ENCODE assay signal across 18 cellular contexts in genomic region chr10:63528084-63528744, GRCh38. TPM values are rescaled to one million over a fixed set of nuclear protein-coding genes. Genes with fewer than 3 reads are reported as not detected.
DNase-seq lines count a peak whose midpoint lies in the region; ATAC-seq, FAIRE-seq and TF ChIP-seq lines count a peak whose summit lies in the region.
"Had no signal": no experiment of that assay in that cellular context is flagged by ENCODE, and none has a peak within 500 bp of the region (broad histone marks: within the 10 kb centered on the region; RNA-seq: fewer than 3 reads in every experiment).

No MANE protein-coding gene starts in this region.

- in situ Hi-C loops in GM12878 (cut with MboI) = no loop called here

- no peak overlapping the region for H3K9ac ChIP-seq in GM12878 (ENCODE audit: control insufficient read depth, insufficient read depth, low read length)

- H3K27ac ChIP-seq in left ventricle myocardium inferior (replicated peaks) = no peak overlapping the region
- H3K27ac ChIP-seq in GM12878 (ENCODE audit: control insufficient read depth, insufficient read depth) = no peak overlapping the region
- no peak overlapping the region for H3K27ac ChIP-seq in aorta (ENCODE audit: low read depth in 1 of 2, low read length in 2 of 2)
- H3K27ac ChIP-seq: body of pancreas, hepatocyte, skin epidermis had no signal

- H3K4me3 ChIP-seq in left ventricle myocardium inferior (no peak overlapping the region), GM12878 (no peak overlapping the region), aorta (ENCODE audit: low read length in 2 of 2) (no peak overlapping the region)
- H3K4me3 ChIP-seq: body of pancreas, hepatocyte, skin epidermis had no signal

- no peak for TF ChIP-seq POLR2A in GM12878 (IDR thresholded peaks at IDR 0.05; ENCODE audit: low read depth, low read length)

- TF ChIP-seq CTCF in left ventricle myocardium inferior (IDR thresholded peaks at IDR 0.05; ENCODE audit: borderline replicate concordance) = no peak
- no peak for TF ChIP-seq CTCF in GM12878 (IDR thresholded peaks at IDR 0.05 in 2 of 3, conservative IDR thresholded peaks at IDR 0.05 in 1 of 3; ENCODE audit: control insufficient read depth in 2 of 3, extremely low read depth in 1 of 3, insufficient read depth in 1 of 3, low read depth in 3 of 3, low read length in 3 of 3)

- peaks cover 45% of the 10 kb centered on the region for H3K4me1 ChIP-seq in left ventricle myocardium inferior
- H3K4me1 ChIP-seq in GM12878 (ENCODE audit: control insufficient read depth, insufficient read depth, low read length) = no peaks in the 10 kb centered on the region; the same call in 1 of the 2 replicates
- H3K4me1 ChIP-seq in aorta (ENCODE audit: control insufficient read depth in 1 of 2, insufficient read depth in 2 of 2, low read length in 2 of 2) = peaks cover 2 to 7% of the 10 kb centered on the region in 2 donors

- peak overlapping the region in 2 of 3 donors; percentile 16 to 24 for H3K27ac Mint-ChIP-seq in IgD-negative memory B cell
- H3K27ac Mint-ChIP-seq: activated T-cell treated with anti-CD3 and anti-CD28 coated beads, Interleukin-2, amount 50 U/mL, for 72 hours; stimulated activated naive B cell treated with anti-CD40 and anti-IgM and Interleukin-4, amounts not matched to agents 10 μg/mL and 1 μg/mL and 100 μg/mL, for 72 hours had no signal

- no peaks in the 10 kb centered on the region for H3K27me3 Mint-ChIP-seq in IgD-negative memory B cell
- H3K27me3 Mint-ChIP-seq: stimulated activated naive B cell treated with anti-CD40 and anti-IgM and Interleukin-4, amounts not matched to agents 10 μg/mL and 1 μg/mL and 100 μg/mL, for 72 hours had no signal

- H3K9me3 Mint-ChIP-seq in IgD-negative memory B cell = no peaks in the 10 kb centered on the region
- H3K9me3 Mint-ChIP-seq: activated T-cell treated with anti-CD3 and anti-CD28 coated beads, Interleukin-2, amount 50 U/mL, for 72 hours; stimulated activated naive B cell treated with anti-CD40 and anti-IgM and Interleukin-4, amounts not matched to agents 10 μg/mL and 1 μg/mL and 100 μg/mL, for 72 hours had no signal

- H3K9me3 ChIP-seq in left ventricle myocardium inferior (replicated peaks) (no peaks in the 10 kb centered on the region), GM12878 (replicated peaks; ENCODE audit: control insufficient read depth, insufficient read depth, low read length) (no peaks in the 10 kb centered on the region; the same call in 2 of the 3 replicates), aorta (ENCODE audit: control insufficient read depth, low read length) (peaks cover 1% of the 10 kb centered on the region)
- H3K9me3 ChIP-seq: body of pancreas had no signal

- ATAC-seq in Right ventricle myocardium superior (ENCODE audit: poor library complexity) (peak; percentile 46), GM12878 (no peak), aorta (ENCODE audit: low FRiP score) (no peak)
- ATAC-seq: activated T-cell treated with anti-CD3 and anti-CD28 coated beads, Interleukin-2, amount 50 U/mL, for 72 hours; body of pancreas; stimulated activated naive B cell treated with anti-CD40 and anti-IgM and Interleukin-4, amounts not matched to agents 10 μg/mL and 1 μg/mL and 100 μg/mL, for 72 hours had no signal

- H3K4me2 ChIP-seq in GM12878 (ENCODE audit: control insufficient read depth, insufficient read depth) = no peak overlapping the region
- H3K4me2 ChIP-seq: hepatocyte had no signal

- TF ChIP-seq RAD21 in GM12878 (IDR thresholded peaks at IDR 0.05; ENCODE audit: insufficient read depth, low read depth, low read length) = no peak

- DNase-seq in Right ventricle myocardium superior (no peak), left ventricle myocardium inferior (no peak), GM12878 (ENCODE audit: low read depth, low spot score) (no peak), occipital lobe (lab: John Stamatoyannopoulos, UW) (no peak), LoVo (ENCODE audit: low spot score) (no peak), aorta (no peak)
- DNase-seq: activated T-cell treated with anti-CD3 and anti-CD28 coated beads, Interleukin-2, amount 50 U/mL, for 72 hours; body of pancreas; erythroblast; foreskin melanocyte; IMR-90; NCI-H1694; stimulated activated CD4-positive, alpha-beta T cell treated with anti-CD3 and anti-CD28 coated beads, Interleukin-2, amount 100 ng/mL, for 24 hours; stimulated activated naive B cell treated with anti-CD40 and anti-IgM and Interleukin-4, amounts not matched to agents 10 μg/mL and 1 μg/mL and 100 μg/mL, for 72 hours had no signal

- TF ChIP-seq EP300 in GM12878 (IDR thresholded peaks at IDR 0.05; ENCODE audit: borderline replicate concordance in 1 of 2, control insufficient read depth in 1 of 2, low read depth in 2 of 2, low read length in 2 of 2) = no peak

- RAD21 ChIA-PET in GM12878 (lab: Charles Lee; ENCODE audit: unreplicated experiment) = interaction anchor here (0.9 kb wide), 1 partner anchor 11 kb away, joined by 3 read pairs; no protein-coding TSS in a partner anchor

- H3K79me2 ChIP-seq in GM12878 (ENCODE audit: control insufficient read depth, insufficient read depth, low read length) = peaks cover 16% of the 10 kb centered on the region

- POLR2A ChIA-PET in GM12878 (lab: Charles Lee) = interaction anchor here (0.6 kb wide), 1 partner anchor 1585 kb away, joined by 5 read pairs; no protein-coding TSS in a partner anchor

- 88% methylated on average over 5 of the region's 5 CpGs for WGBS in GM12878 (ENCODE audit: insufficient coverage, insufficient replicate concordance, low lambda C conversion rate, missing lambda C conversion rate)
- 93 to 95% methylated on average over 5 of the region's 5 CpGs for WGBS in aorta, 2 donors

- H3K36me3 Mint-ChIP-seq in IgD-negative memory B cell = peaks cover 2% of the 10 kb centered on the region

- SMC1A ChIA-PET in GM12878 (lab: Charles Lee; ENCODE audit: uncharacterized antibody, unreplicated experiment) = interaction anchor here (0.7 to 3.2 kb wide), 5 partner anchors 12 to 192 kb away, joined by 3 to 12 read pairs (median 3); no protein-coding TSS in a partner anchor

- H3K27me3 ChIP-seq in left ventricle myocardium inferior (ENCODE audit: low read depth) (no peaks in the 10 kb centered on the region), GM12878 (replicated peaks in 1 of 2; ENCODE audit: control insufficient read depth in 2 of 2, insufficient read depth in 2 of 2, low read length in 1 of 2) (no peaks in the 10 kb centered on the region), aorta (ENCODE audit: control insufficient read depth in 1 of 2, insufficient read depth in 2 of 2, low read length in 1 of 2) (no peaks in the 10 kb centered on the region)
- H3K27me3 ChIP-seq: body of pancreas, hepatocyte had no signal

- no peak overlapping the region for H2AFZ ChIP-seq in GM12878 (ENCODE audit: control insufficient read depth, low read depth, low read length)
- H2AFZ ChIP-seq: hepatocyte had no signal

- no TSS peak for BruUV-seq in GM12878 (replicated peaks; lab: Mats Ljungman, UMichigan)

- intact Hi-C loops in Right ventricle myocardium superior (cut with DNase I) (loop anchor here (10.0 kb wide), 1 partner anchor 187 kb away; no protein-coding TSS in a partner anchor), left ventricle myocardium inferior (cut with micrococcal nuclease) (loop anchor here (10.0 kb wide), 1 partner anchor 97 kb away; no protein-coding TSS in a partner anchor), GM12878 (cut with micrococcal nuclease; ENCODE audit: unreplicated experiment) (no loop called here), aorta (cut with DNase I) (loop anchor here in 1 of 2 donors (10.0 kb wide), 1 partner anchor 57 kb away; no protein-coding TSS in a partner anchor)

- H3K36me3 ChIP-seq in left ventricle myocardium inferior (peaks cover 12% of the 10 kb centered on the region), GM12878 (ENCODE audit: control insufficient read depth in 2 of 2, insufficient read depth in 2 of 2, low read length in 1 of 2) (no peaks in the 10 kb centered on the region), aorta (ENCODE audit: control insufficient read depth in 1 of 2, insufficient read depth in 2 of 2, low read length in 1 of 2) (peaks cover 0 to 2% of the 10 kb centered on the region in 2 donors)

- H3K4me3 Mint-ChIP-seq in IgD-negative memory B cell = peak overlapping the region in 1 of 4 donors; percentile 0
- H3K4me3 Mint-ChIP-seq: activated T-cell treated with anti-CD3 and anti-CD28 coated beads, Interleukin-2, amount 50 U/mL, for 72 hours; stimulated activated naive B cell treated with anti-CD40 and anti-IgM and Interleukin-4, amounts not matched to agents 10 μg/mL and 1 μg/mL and 100 μg/mL, for 72 hours had no signal

- no peaks in the 10 kb centered on the region for H4K20me1 ChIP-seq in GM12878 (ENCODE audit: control insufficient read depth, insufficient read depth)

- FAIRE-seq in GM12878 (lab: Jason Lieb, UNC) = no peak
- FAIRE-seq: H1 had no signal

- CTCF ChIA-PET in GM12878 (lab: Yijun Ruan, JAX) = interaction anchor here (1.3 to 1.5 kb wide), 2 partner anchors 9 to 13 kb away, joined by 3 to 5 read pairs; no protein-coding TSS in a partner anchor

- peaks cover 11 to 19% (median 15%) of the 10 kb centered on the region in 3 donors for H3K4me1 Mint-ChIP-seq in IgD-negative memory B cell

TF ChIP-seq in GM12878, 131 proteins besides CTCF, POLR2A, EP300 and RAD21 (continues in another document):
- TF ChIP-seq IKZF2 (IDR thresholded peaks at IDR 0.05) = no peak
- no peak for TF ChIP-seq RELA (IDR thresholded peaks at IDR 0.05; ENCODE audit: borderline replicate concordance, partially characterized antibody)
- no peak for TF ChIP-seq EZH2 (IDR thresholded peaks at IDR 0.05; ENCODE audit: borderline replicate concordance, control insufficient read depth, low read depth, low read length)

RNA-seq across cellular contexts. Expression of gene REEP3, which starts 7.0 kb away (rescaled TPM):
- total RNA-seq in Right ventricle myocardium superior = 14.0 TPM
- total RNA-seq in left ventricle myocardium inferior = 18.2 TPM
- polyA plus RNA-seq in IgD-negative memory B cell = 5.6 TPM
- 13.3 and 15.0 TPM in 2 replicates for total RNA-seq in GM12878 (2013; cell fraction: nucleolus; rRNA removed)
- total RNA-seq in GM12878 (2014; rRNA removed) = 14.6 and 17.9 TPM in 2 replicates
- total RNA-seq in GM12878 (2014; rRNA removed; fragmentation: Illumina TruSeq; extraction: Trizol) = 17.2 and 18.6 TPM in 2 replicates
- 21.6 and 23.3 TPM in 2 replicates for total RNA-seq in GM12878 (2021)
- 2.4 TPM for polyA plus RNA-seq in GM12878 (2011; ENCODE audit: low read depth)
- 11.7 and 20.7 TPM in 2 replicates for polyA plus RNA-seq in GM12878 (2011; rRNA removed)
- 5.2 and 6.4 TPM in 2 replicates for polyA plus RNA-seq in GM12878 (2011; cell fraction: cytosol; rRNA removed)
- 3.5 and 3.6 TPM in 2 replicates for polyA plus RNA-seq in GM12878 (2011; cell fraction: nucleus; rRNA removed)
- polyA plus RNA-seq in GM12878 (2012) = 4.6 and 7.0 TPM in 2 replicates
- polyA plus RNA-seq in GM12878 (2014; fragmentation: Illumina TruSeq; extraction: Trizol) = 18.8 and 21.6 TPM in 2 replicates
- 10 to 100 TPM in 1 of 2 experiments, 1 to 10 TPM in 1; 4.9 to 10.1 TPM for polyA plus RNA-seq in GM12878 (2014; fragmentation: Nextera tagmentation; extraction: Ambion mirVana)
- 8.5 and 10.5 TPM in 2 replicates for polyA plus RNA-seq in GM12878 (2014; rRNA removed)
- 10 to 100 TPM; 17.9 to 25.9 TPM for polyA plus RNA-seq in GM12878 (2016; fragmentation: Nextera tagmentation; extraction: Ambion mirVana)
- polyA minus RNA-seq in GM12878 (2011; rRNA and poly(A)+ RNA removed) = 4.8 and 5.9 TPM in 2 replicates
- 4.0 and 4.8 TPM in 2 replicates for polyA minus RNA-seq in GM12878 (2011; cell fraction: cytosol; rRNA and poly(A)+ RNA removed)
- 1.3 and 2.8 TPM in 2 replicates for polyA minus RNA-seq in GM12878 (2011; cell fraction: nucleus; rRNA and poly(A)+ RNA removed)
- 24.5 TPM for total RNA-seq in occipital lobe
- 10 to 100 TPM; 57.7 to 74.3 TPM for total RNA-seq in aorta
- polyA plus RNA-seq in aorta = 10 to 100 TPM; 20.9 to 28.5 TPM
